Comparison of ENCODE assay signal across 9 cellular contexts in the genomic region with DNA sequence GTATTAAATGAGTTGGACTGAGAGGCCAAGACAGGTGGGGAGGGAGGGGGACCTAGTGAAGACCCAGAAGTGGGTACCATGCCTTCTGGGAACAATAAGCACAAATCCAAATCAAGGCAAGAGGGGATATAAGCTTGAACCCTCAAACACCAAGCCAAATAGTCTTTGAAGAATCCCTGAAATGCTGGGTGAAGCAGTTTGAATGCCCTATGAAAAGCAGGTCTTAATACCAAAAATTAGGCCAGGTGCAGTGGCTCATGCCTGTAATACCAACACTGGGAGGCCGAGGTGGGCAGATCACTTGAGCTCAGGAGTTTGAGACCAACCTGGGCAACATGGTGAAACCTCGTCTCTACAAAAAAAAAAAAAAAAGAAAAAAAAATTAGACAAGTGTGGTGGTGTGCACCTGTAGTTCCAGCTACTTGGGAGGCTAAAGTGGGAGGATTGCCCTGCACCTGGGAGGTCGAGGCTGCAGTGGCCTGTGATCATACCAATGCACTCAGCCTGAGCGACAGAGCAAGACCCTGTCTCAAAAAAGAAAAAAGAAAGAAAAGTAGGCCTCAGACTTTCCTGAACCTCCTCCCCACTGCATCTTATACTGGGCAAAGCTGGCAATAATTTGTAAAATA. TPM values are rescaled to one million over a fixed set of nuclear protein-coding genes. Genes with fewer than 3 reads are reported as not detected.
DNase-seq lines count a peak whose midpoint lies in the region; ATAC-seq and TF ChIP-seq lines count a peak whose summit lies in the region.
"Had no signal": no experiment of that assay in that cellular context is flagged by ENCODE, and none has a peak within 500 bp of the region (broad histone marks: within the 10 kb centered on the region; RNA-seq: fewer than 3 reads in every experiment).

No MANE protein-coding gene starts in this region.

- no peaks in the 10 kb centered on the region for H3K9me2 ChIP-seq in MM.1S (replicated peaks; ENCODE audit: insufficient read depth, low read length)

- H2AFZ ChIP-seq in MM.1S (ENCODE audit: low read length) = no peak overlapping the region

- no peak for TF ChIP-seq POLR2A in stomach (IDR thresholded peaks at IDR 0.05)

- H3K4me1 Mint-ChIP-seq in T-helper 1 cell treated with Interleukin-12 subunit alpha and Interleukin-12 subunit beta and Interleukin-4 antibody, amounts not matched to agents 30 μg/mL and 1 μg/mL, for 36 hours (ENCODE audit: low read depth) = peaks cover 46% of the 10 kb centered on the region
- peaks cover 44% of the 10 kb centered on the region for H3K4me1 Mint-ChIP-seq in activated CD4-positive, alpha-beta memory T cell treated with anti-CD3 and anti-CD28 coated beads for 36 hours (ENCODE audit: low read depth)
- peaks cover 6% of the 10 kb centered on the region for H3K4me1 Mint-ChIP-seq in glutamatergic neuron (ENCODE audit: low read depth, unreplicated experiment)

- no peaks in the 10 kb centered on the region for H3K27me3 ChIP-seq in stomach
- H3K27me3 ChIP-seq in MM.1S (replicated peaks; ENCODE audit: insufficient read depth, low read length) = no peaks in the 10 kb centered on the region

- peaks cover 20% of the 10 kb centered on the region for H3K79me2 ChIP-seq in MM.1S (ENCODE audit: low read length)

- no peak for ATAC-seq in GM18909 (IDR thresholded peaks at IDR 0.05; ENCODE audit: poor library complexity, unreplicated experiment)

- no peak overlapping the region for H3K4me3 ChIP-seq in stomach
- no peak overlapping the region for H3K4me3 ChIP-seq in MM.1S (ENCODE audit: low read length)

- TF ChIP-seq EP300 in stomach (IDR thresholded peaks at IDR 0.05) = no peak

- CTCF ChIA-PET in activated CD4-positive, alpha-beta memory T cell treated with anti-CD3 and anti-CD28 coated beads for 36 hours (lab: Charles Lee) = interaction anchor here (0.6 to 1.8 kb wide), 4 partner anchors 10 to 157 kb away, joined by 4 to 8 read pairs (median 6); no protein-coding TSS in a partner anchor

- POLR2A ChIA-PET in activated CD4-positive, alpha-beta memory T cell treated with anti-CD3 and anti-CD28 coated beads for 36 hours (lab: Charles Lee) = interaction anchor here (1.3 to 5.8 kb wide), 5 partner anchors 14 to 177 kb away, joined by 6 to 39 read pairs (median 11); a partner anchor contains a TSS

- H3K9me3 ChIP-seq in stomach = no peaks in the 10 kb centered on the region
- no peaks in the 10 kb centered on the region for H3K9me3 ChIP-seq in MM.1S (replicated peaks; ENCODE audit: insufficient read depth, low read length)

- intact Hi-C loops in activated CD4-positive, alpha-beta memory T cell treated with anti-CD3 and anti-CD28 coated beads for 36 hours (cut with micrococcal nuclease) = no loop called here
- intact Hi-C loops in stomach (cut with DNase I; ENCODE audit: low total_unique reads) = loop anchor here (5.0 kb wide), 1 partner anchor 41 kb away; no protein-coding TSS in a partner anchor

- H4K20me1 ChIP-seq in MM.1S (ENCODE audit: insufficient read depth, low read length) = no peaks in the 10 kb centered on the region

- no peaks in the 10 kb centered on the region for H3K9me3 Mint-ChIP-seq in T-helper 1 cell treated with Interleukin-12 subunit alpha and Interleukin-12 subunit beta and Interleukin-4 antibody, amounts not matched to agents 30 μg/mL and 1 μg/mL, for 36 hours
- no peaks in the 10 kb centered on the region for H3K9me3 Mint-ChIP-seq in activated CD4-positive, alpha-beta memory T cell treated with anti-CD3 and anti-CD28 coated beads for 36 hours
- H3K9me3 Mint-ChIP-seq in glutamatergic neuron (ENCODE audit: unreplicated experiment) = peaks cover 26% of the 10 kb centered on the region

- no peak overlapping the region for H3K4me2 ChIP-seq in MM.1S (ENCODE audit: low read depth, low read length)

- H3F3A ChIP-seq in MM.1S (ENCODE audit: insufficient read depth, low read length) = peaks cover 57% of the 10 kb centered on the region

- H3K4me1 ChIP-seq in stomach (peaks cover 26 to 61% (median 44%) of the 10 kb centered on the region in 4 donors), MM.1S (ENCODE audit: low read length) (peaks cover 24% of the 10 kb centered on the region)

- H3K36me3 ChIP-seq in stomach (peaks cover 0 to 22% (median 3%) of the 10 kb centered on the region in 4 donors), MM.1S (replicated peaks; ENCODE audit: insufficient read depth, low read length) (no peaks in the 10 kb centered on the region; the same call in 1 of the 2 replicates)

- peak overlapping the region; percentile 97 for H3K4me3 Mint-ChIP-seq in T-helper 1 cell treated with Interleukin-12 subunit alpha and Interleukin-12 subunit beta and Interleukin-4 antibody, amounts not matched to agents 30 μg/mL and 1 μg/mL, for 36 hours
- peak overlapping the region; percentile 97 for H3K4me3 Mint-ChIP-seq in activated CD4-positive, alpha-beta memory T cell treated with anti-CD3 and anti-CD28 coated beads for 36 hours
- H3K4me3 Mint-ChIP-seq in glutamatergic neuron (ENCODE audit: unreplicated experiment) = peak overlapping the region; percentile 22

- 89 to 95% (median 91%) methylated on average over 4 of the region's 4 CpGs for WGBS in stomach, 5 donors

- H3K36me3 Mint-ChIP-seq in T-helper 1 cell treated with Interleukin-12 subunit alpha and Interleukin-12 subunit beta and Interleukin-4 antibody, amounts not matched to agents 30 μg/mL and 1 μg/mL, for 36 hours (ENCODE audit: low read depth) = peaks cover 46% of the 10 kb centered on the region
- H3K36me3 Mint-ChIP-seq in activated CD4-positive, alpha-beta memory T cell treated with anti-CD3 and anti-CD28 coated beads for 36 hours = peaks cover 39% of the 10 kb centered on the region
- peaks cover 13% of the 10 kb centered on the region for H3K36me3 Mint-ChIP-seq in glutamatergic neuron (ENCODE audit: unreplicated experiment)

- DNase-seq in T-helper 1 cell (no peak), glutamatergic neuron (no peak), stomach (no peak), MM.1S (no peak), NCI-H1436 treated with DMSO at 0.1 percent for 48 hours (lab: John Stamatoyannopoulos, UW) (no peak)
- DNase-seq in activated CD4-positive, alpha-beta memory T cell treated with anti-CD3 and anti-CD28 coated beads for 36 hours = no peak
- DNase-seq: NCI-H524 had no signal

- H3K9ac ChIP-seq in MM.1S (ENCODE audit: low read length) = no peak overlapping the region

- peak overlapping the region in 4 of 5 donors; percentile 99 to 100 (median 100) for H3K27ac ChIP-seq in stomach
- no peak overlapping the region for H3K27ac ChIP-seq in MM.1S (ENCODE audit: low read length)

- H3K27me3 Mint-ChIP-seq in T-helper 1 cell treated with Interleukin-12 subunit alpha and Interleukin-12 subunit beta and Interleukin-4 antibody, amounts not matched to agents 30 μg/mL and 1 μg/mL, for 36 hours (ENCODE audit: low read depth) = no peaks in the 10 kb centered on the region
- peaks cover 3% of the 10 kb centered on the region for H3K27me3 Mint-ChIP-seq in activated CD4-positive, alpha-beta memory T cell treated with anti-CD3 and anti-CD28 coated beads for 36 hours
- H3K27me3 Mint-ChIP-seq in glutamatergic neuron (ENCODE audit: unreplicated experiment) = peaks cover 30% of the 10 kb centered on the region

- TF ChIP-seq CTCF in glutamatergic neuron (IDR thresholded peaks at IDR 0.05; ENCODE audit: partially characterized antibody, unreplicated experiment) (no peak), stomach (IDR thresholded peaks at IDR 0.05) (no peak), MM.1S (IDR thresholded peaks at IDR 0.05; ENCODE audit: low read length) (no peak)

- H3K27ac Mint-ChIP-seq in T-helper 1 cell treated with Interleukin-12 subunit alpha and Interleukin-12 subunit beta and Interleukin-4 antibody, amounts not matched to agents 30 μg/mL and 1 μg/mL, for 36 hours = peak overlapping the region; percentile 95
- H3K27ac Mint-ChIP-seq in activated CD4-positive, alpha-beta memory T cell treated with anti-CD3 and anti-CD28 coated beads for 36 hours = peak overlapping the region; percentile 100
- peak overlapping the region; percentile 16 for H3K27ac Mint-ChIP-seq in glutamatergic neuron (ENCODE audit: unreplicated experiment)

RNA-seq across cellular contexts. Expression of a gene that starts 3.5 kb away (rescaled TPM):
- total RNA-seq in activated CD4-positive, alpha-beta memory T cell treated with anti-CD3 and anti-CD28 coated beads for 36 hours = 100 to 1,000 TPM; 444 to 449 TPM
- total RNA-seq in glutamatergic neuron (ENCODE audit: unreplicated experiment) (301 TPM), stomach (100 to 1,000 TPM in 3 of 5 donors, 10 to 100 TPM in 1, 1 to 10 TPM in 1; 9.3 to 164 (median 120) TPM)
- polyA plus RNA-seq in stomach = 100 to 1,000 TPM; 199 to 296 (median 251) TPM

Comparison
In these comparisons a context has a peak if more than half of its experiments do, and no peak if none do; other contexts are left out.
1. H3K27ac Mint-ChIP-seq: peak in every context shown above with its lines; median percentile 100 in activated CD4-positive, alpha-beta memory T cell treated with anti-CD3 and anti-CD28 coated beads for 36 hours; 95 in T-helper 1 cell treated with Interleukin-12 subunit alpha and Interleukin-12 subunit beta and Interleukin-4 antibody, amounts not matched to agents 30 μg/mL and 1 μg/mL, for 36 hours; 16 in glutamatergic neuron.
2. H3K4me3 Mint-ChIP-seq: peak in every context shown above with its lines; median percentile 97 in T-helper 1 cell treated with Interleukin-12 subunit alpha and Interleukin-12 subunit beta and Interleukin-4 antibody, amounts not matched to agents 30 μg/mL and 1 μg/mL, for 36 hours; 97 in activated CD4-positive, alpha-beta memory T cell treated with anti-CD3 and anti-CD28 coated beads for 36 hours; 22 in glutamatergic neuron.